1 cellular context compared by ENCODE assay signal in genomic region chr1:24508911-24509310, GRCh38.
A peak's percentile ranks its signal among the peaks of the same experiment; 100 is the strongest.
TF ChIP-seq lines count a peak whose summit lies in the region.

No MANE protein-coding gene starts in this region.

TF ChIP-seq in WTC11, 78 proteins besides CTCF, POLR2A, EP300 and RAD21 (continued from another document):
- TF ChIP-seq STAT6 (CRISPR knock-in tag; conservative IDR thresholded peaks at IDR 0.05; ENCODE audit: low read depth) (no peak), ZNF121 (CRISPR knock-in tag; IDR thresholded peaks at IDR 0.05) (peak; percentile 78; the same call in 1 of the 2 replicates), MLX (CRISPR knock-in tag; IDR thresholded peaks at IDR 0.05) (no peak)
